Comparison of ENCODE assay signal across 1 cellular context in genomic region chr9:21853414-21853813, GRCh38.
TF ChIP-seq lines count a peak whose summit lies in the region.

No MANE protein-coding gene starts in this region.

TF ChIP-seq in liver, 16 proteins besides CTCF, POLR2A, EP300 and RAD21 (continued from another document):
- TF ChIP-seq REST (IDR thresholded peaks at IDR 0.05) (peak; percentile 27), HNF4G (IDR thresholded peaks at IDR 0.05) (peak; percentile 90)
